In genomic region chr3:124829175-124829818, GRCh38 we compare ENCODE assay signal across 1 cellular context.
TF ChIP-seq lines count a peak whose summit lies in the region.

No MANE protein-coding gene starts in this region.

TF ChIP-seq in H1, 55 proteins besides CTCF, POLR2A, EP300 and RAD21:
- TF ChIP-seq TEAD4 (IDR thresholded peaks at IDR 0.05; ENCODE audit: low read depth, low read length) = no peak
- TF ChIP-seq SP2 (IDR thresholded peaks at IDR 0.05; ENCODE audit: low read length) = no peak
- no peak for TF ChIP-seq POU5F1 (IDR thresholded peaks at IDR 0.05; ENCODE audit: low read depth, low read length)
- TF ChIP-seq NRF1 (IDR thresholded peaks at IDR 0.05; ENCODE audit: low read depth, low read length) = no peak
- TF ChIP-seq BCL11A (IDR thresholded peaks at IDR 0.05; ENCODE audit: low read depth in 2 of 2, low read length in 2 of 2) = no peak
- TF ChIP-seq TCF12 (IDR thresholded peaks at IDR 0.05; ENCODE audit: low read depth, low read length) = no peak
- TF ChIP-seq GTF2F1 (IDR thresholded peaks at IDR 0.05; ENCODE audit: borderline replicate concordance, low read depth, low read length) = no peak
- TF ChIP-seq CHD1 (IDR thresholded peaks at IDR 0.05; ENCODE audit: low read depth, low read length) = no peak
- TF ChIP-seq SIN3A (conservative IDR thresholded peaks at IDR 0.05 in 1 of 2, IDR thresholded peaks at IDR 0.05 in 1 of 2; ENCODE audit: low read depth in 1 of 2, low read length in 2 of 2) = no peak
- no peak for TF ChIP-seq GABPA (IDR thresholded peaks at IDR 0.05; ENCODE audit: borderline replicate concordance, insufficient read depth, low read length)
- no peak for TF ChIP-seq ZNF274 (IDR thresholded peaks at IDR 0.05; ENCODE audit: borderline replicate concordance, extremely low read depth, low read length)
- TF ChIP-seq, protein P1, sequence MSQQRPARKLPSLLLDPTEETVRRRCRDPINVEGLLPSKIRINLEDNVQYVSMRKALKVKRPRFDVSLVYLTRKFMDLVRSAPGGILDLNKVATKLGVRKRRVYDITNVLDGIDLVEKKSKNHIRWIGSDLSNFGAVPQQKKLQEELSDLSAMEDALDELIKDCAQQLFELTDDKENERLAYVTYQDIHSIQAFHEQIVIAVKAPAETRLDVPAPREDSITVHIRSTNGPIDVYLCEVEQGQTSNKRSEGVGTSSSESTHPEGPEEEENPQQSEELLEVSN (IDR thresholded peaks at IDR 0.05) = no peak
- no peak for TF ChIP-seq CBX5 (IDR thresholded peaks at IDR 0.05; ENCODE audit: low read depth, low read length)
- no peak for TF ChIP-seq SRF (IDR thresholded peaks at IDR 0.05; ENCODE audit: low read depth, low read length)
- TF ChIP-seq RXRA (IDR thresholded peaks at IDR 0.05; ENCODE audit: insufficient read depth, low read depth, low read length) = no peak
- TF ChIP-seq EGR1 (IDR thresholded peaks at IDR 0.05; ENCODE audit: borderline replicate concordance, low read depth, low read length) = no peak
- TF ChIP-seq TBP (IDR thresholded peaks at IDR 0.05; ENCODE audit: low read depth, low read length) = no peak
- no peak for TF ChIP-seq SAP30 (IDR thresholded peaks at IDR 0.05; ENCODE audit: insufficient read depth, insufficient replicate concordance, low read length)
